ENCODE assay signal across 8 cellular contexts in the genomic region with DNA sequence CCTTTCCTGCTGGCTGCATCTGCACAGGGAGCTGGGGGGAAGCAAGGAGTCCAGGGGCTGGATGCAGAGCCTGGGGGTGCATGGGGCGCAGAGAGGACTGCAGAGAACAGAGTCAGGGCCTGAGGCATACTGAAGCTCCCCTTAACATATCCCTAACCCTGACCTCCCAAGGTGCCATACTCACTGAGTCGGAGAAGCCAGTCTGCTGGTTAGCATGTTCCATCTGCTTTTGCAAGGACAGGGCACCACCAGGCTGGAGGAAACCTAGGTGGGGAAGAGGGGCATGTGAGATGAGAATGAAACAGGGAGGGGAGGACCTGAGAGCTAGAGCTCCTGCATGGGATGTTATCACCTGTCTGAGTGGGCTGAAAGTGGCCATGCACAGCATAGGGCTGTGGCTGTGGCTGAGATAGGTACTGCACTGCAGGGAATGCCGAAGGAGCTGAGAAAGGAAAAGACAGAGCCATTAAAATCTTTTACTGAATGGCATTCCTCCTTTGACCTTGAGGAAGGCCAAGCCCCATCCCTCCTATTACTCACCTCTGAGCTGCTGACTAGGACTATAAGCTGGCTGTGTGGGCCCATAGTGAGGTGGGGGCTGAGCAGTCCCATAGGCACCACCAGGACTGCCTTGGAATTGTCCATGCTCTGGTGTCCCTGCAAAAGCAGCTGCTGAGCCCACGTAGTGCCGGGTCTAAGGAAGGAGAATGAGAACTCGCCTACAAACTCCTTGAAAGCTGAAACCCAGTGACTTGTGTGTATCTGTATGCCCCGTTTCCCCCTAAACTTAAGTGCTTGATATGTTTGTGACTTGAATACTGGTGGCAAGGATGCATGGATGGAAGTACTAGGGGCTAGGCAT. TPM values are rescaled to one million over a fixed set of nuclear protein-coding genes. Genes with fewer than 3 reads are reported as not detected.
A peak's percentile ranks its signal among the peaks of the same experiment; 100 is the strongest.
DNase-seq lines count a peak whose midpoint lies in the region; ATAC-seq and TF ChIP-seq lines count a peak whose summit lies in the region.

No MANE protein-coding gene starts in this region.

- H3K9me3 ChIP-seq in Loucy (ENCODE audit: insufficient read depth, low read depth, low read length) = no peaks in the 10 kb centered on the region
- H3K9me3 ChIP-seq in adrenal gland (replicated peaks in 1 of 3) = no peaks in the 10 kb centered on the region
- H3K9me3 ChIP-seq in ovary = no peaks in the 10 kb centered on the region

- TF ChIP-seq CTCF in Loucy (conservative IDR thresholded peaks at IDR 0.05; ENCODE audit: low read length) = no peak; the same call in 1 of the 2 replicates
- peak in 4 of 6 experiments; percentile 25 to 45 (median 37) for TF ChIP-seq CTCF in adrenal gland (IDR thresholded peaks at IDR 0.05)
- TF ChIP-seq CTCF in ovary (IDR thresholded peaks at IDR 0.05) = no peak

- H3K36me3 ChIP-seq in Loucy (ENCODE audit: insufficient read depth, low read length) (peaks cover 54% of the 10 kb centered on the region), adrenal gland (replicated peaks in 1 of 2) (peaks cover 0 to 60% of the 10 kb centered on the region in 2 donors), ovary (no peaks in the 10 kb centered on the region)

- H3K4me3 Mint-ChIP-seq in naive thymus-derived CD8-positive, alpha-beta T cell = peak overlapping the region; percentile 36 to 95 (median 84)

- H3K4me3 ChIP-seq in Loucy (ENCODE audit: low read length, poor library complexity, severe bottlenecking) = peak overlapping the region; percentile 77
- no peak overlapping the region for H3K4me3 ChIP-seq in adrenal gland
- H3K4me3 ChIP-seq in ovary = no peak overlapping the region

- no peak for TF ChIP-seq EP300 in ovary (IDR thresholded peaks at IDR 0.05)

- peak overlapping the region in 2 of 5 donors; percentile 66 to 93 for H3K27ac ChIP-seq in adrenal gland
- no peak overlapping the region for H3K27ac ChIP-seq in substantia nigra (ENCODE audit: low read depth, low read length, poor library complexity, severe bottlenecking)
- no peak overlapping the region for H3K27ac ChIP-seq in ovary

- H2AFZ ChIP-seq in Loucy (ENCODE audit: low read length) = no peak overlapping the region

- no peaks in the 10 kb centered on the region for H3K27me3 Mint-ChIP-seq in naive thymus-derived CD8-positive, alpha-beta T cell

- H3K36me3 Mint-ChIP-seq in naive thymus-derived CD8-positive, alpha-beta T cell = peaks cover 17 to 69% (median 30%) of the 10 kb centered on the region in 3 donors

- H3K27me3 ChIP-seq in Loucy (ENCODE audit: insufficient read depth, low read length, poor library complexity, severe bottlenecking) = peaks cover 4% of the 10 kb centered on the region
- H3K27me3 ChIP-seq in adrenal gland = no peaks in the 10 kb centered on the region
- no peaks in the 10 kb centered on the region for H3K27me3 ChIP-seq in ovary

- H3K4me2 ChIP-seq in Loucy (ENCODE audit: low read depth, low read length, poor library complexity, severe bottlenecking) = peak overlapping the region; percentile 82

- WGBS in adrenal gland, 4 donors = 51 to 63% (median 56%) methylated on average over 7 of the region's 7 CpGs
- WGBS in ovary, 3 donors = 73 to 77% (median 75%) methylated on average over 7 of the region's 7 CpGs

- DNase-seq in EL (peak; percentile 31), adrenal gland (peak in 3 of 7 donors; percentile 35 to 42 (median 36)), 8988T (no peak), substantia nigra (lab: John Stamatoyannopoulos, UW) (no peak), NCI-H226 (no peak), ovary (no peak)
- DNase-seq in naive thymus-derived CD8-positive, alpha-beta T cell = peak in 1 of 10 donors; percentile 49

- H3K79me2 ChIP-seq in Loucy (ENCODE audit: insufficient read depth, low read length) = peaks cover 63% of the 10 kb centered on the region

- TF ChIP-seq POLR2A in adrenal gland (IDR thresholded peaks at IDR 0.05) (peak in 1 of 2 donors; percentile 6), ovary (IDR thresholded peaks at IDR 0.05) (no peak)

- no peak for ATAC-seq in naive thymus-derived CD8-positive, alpha-beta T cell

- no peak overlapping the region for H3K9ac ChIP-seq in Loucy (ENCODE audit: low read depth, low read length, poor library complexity, severe bottlenecking)

- no peaks in the 10 kb centered on the region for H3K9me2 ChIP-seq in Loucy (replicated peaks; ENCODE audit: low read depth, low read length)

- H3K9me3 Mint-ChIP-seq in naive thymus-derived CD8-positive, alpha-beta T cell = no peaks in the 10 kb centered on the region

- POLR2A ChIA-PET in naive thymus-derived CD8-positive, alpha-beta T cell (lab: Charles Lee) = interaction anchor here (0.6 to 14.2 kb wide), 15 partner anchors 8 to 172 kb away, joined by 3 to 168 read pairs (median 6); a partner anchor contains a TSS

- H4K20me1 ChIP-seq in Loucy (ENCODE audit: insufficient read depth, low read length, poor library complexity, severe bottlenecking) = peaks cover 62% of the 10 kb centered on the region

- intact Hi-C loops in adrenal gland (cut with DNase I) = no loop called here
- intact Hi-C loops in ovary (cut with DNase I) = no loop called here

- peaks cover 37 to 77% (median 66%) of the 10 kb centered on the region in 4 donors for H3K4me1 Mint-ChIP-seq in naive thymus-derived CD8-positive, alpha-beta T cell

- H3K27ac Mint-ChIP-seq in naive thymus-derived CD8-positive, alpha-beta T cell = peak overlapping the region; percentile 81 to 97 (median 92)

- H3F3A ChIP-seq in Loucy (ENCODE audit: low read depth) = peaks cover 12% of the 10 kb centered on the region

- H3K4me1 ChIP-seq in Loucy (ENCODE audit: insufficient read depth, low read length, poor library complexity, severe bottlenecking) = peaks cover 42% of the 10 kb centered on the region
- peaks cover 32 to 63% of the 10 kb centered on the region in 2 donors for H3K4me1 ChIP-seq in adrenal gland (replicated peaks in 1 of 2)
- peaks cover 13% of the 10 kb centered on the region for H3K4me1 ChIP-seq in ovary (ENCODE audit: insufficient read depth)

RNA-seq across cellular contexts. Expression of a gene that starts 1.9 kb away (rescaled TPM):
- 100 to 1,000 TPM in 4 of 8 donors, 10 to 100 TPM in 4; 69.1 to 124 (median 101) TPM for total RNA-seq in adrenal gland
- 100 to 1,000 TPM; 167 to 196 (median 191) TPM for polyA plus RNA-seq in adrenal gland
- total RNA-seq in naive thymus-derived CD8-positive, alpha-beta T cell = 100 to 1,000 TPM; 146 to 147 TPM
- 100 to 1,000 TPM in 1 of 3 donors, 10 to 100 TPM in 2; 75.7 to 107 (median 98.6) TPM for polyA plus RNA-seq in naive thymus-derived CD8-positive, alpha-beta T cell
- 10 to 100 TPM; 53.1 to 76.5 (median 59.3) TPM for total RNA-seq in ovary
- 100 to 1,000 TPM in 1 of 2 donors, 10 to 100 TPM in 1; 62.2 to 103 TPM for polyA plus RNA-seq in ovary

RNA-seq across cellular contexts. Expression of a gene that starts 5.8 kb away (rescaled TPM):
- total RNA-seq in adrenal gland = 100 to 1,000 TPM; 110 to 666 (median 239) TPM
- 100 to 1,000 TPM; 469 to 594 (median 589) TPM for polyA plus RNA-seq in adrenal gland
- total RNA-seq in naive thymus-derived CD8-positive, alpha-beta T cell = 100 to 1,000 TPM; 308 to 327 TPM
- polyA plus RNA-seq in naive thymus-derived CD8-positive, alpha-beta T cell = 100 to 1,000 TPM; 209 to 690 (median 643) TPM
- total RNA-seq in ovary = 100 to 1,000 TPM in 5 of 7 donors, 10 to 100 TPM in 2; 55.9 to 302 (median 229) TPM
- 100 to 1,000 TPM; 182 to 258 TPM for polyA plus RNA-seq in ovary

RNA-seq across cellular contexts. Expression of a gene that starts 15.9 kb away (rescaled TPM):
- total RNA-seq in adrenal gland (10 to 100 TPM; 10.4 to 46.9 (median 25.9) TPM), ovary (10 to 100 TPM; 11.2 to 48.0 (median 41.6) TPM)
- polyA plus RNA-seq in adrenal gland (100 to 1,000 TPM in 1 of 3 donors, 10 to 100 TPM in 1, 1 to 10 TPM in 1; 8.7 to 111 (median 45.5) TPM), ovary (10 to 100 TPM in 1 of 2 donors, 1 to 10 TPM in 1; 9.6 to 32.8 TPM)
- total RNA-seq in naive thymus-derived CD8-positive, alpha-beta T cell = 10 to 100 TPM; 74.7 to 82.7 TPM
- 1 to 10 TPM in 2 of 3 donors, under 1 TPM in 1; 0.90 to 2.7 (median 1.1) TPM for polyA plus RNA-seq in naive thymus-derived CD8-positive, alpha-beta T cell

RNA-seq across cellular contexts. Expression of a gene that starts 18.8 kb away (rescaled TPM):
- total RNA-seq in adrenal gland = under 1 TPM in 3 of 8 donors, not detected in 5; 0.07 to 0.28 (median 0.11) TPM
- polyA plus RNA-seq in adrenal gland = 1 to 10 TPM in 1 of 3 donors, under 1 TPM in 1, not detected in 1; 0.88 to 1.4 TPM
- 1 to 10 TPM in 1 of 2 experiments, under 1 TPM in 1; 0.66 to 1.2 TPM for total RNA-seq in naive thymus-derived CD8-positive, alpha-beta T cell
- polyA plus RNA-seq in naive thymus-derived CD8-positive, alpha-beta T cell = not detected
- 1 to 10 TPM in 2 of 7 donors, under 1 TPM in 2, not detected in 3; 0.30 to 1.8 (median 0.98) TPM for total RNA-seq in ovary
- under 1 TPM; 0.33 to 0.80 TPM for polyA plus RNA-seq in ovary

RNA-seq across cellular contexts. Expression of a gene that starts 23.1 kb away (rescaled TPM):
- total RNA-seq in adrenal gland (10 to 100 TPM in 4 of 8 donors, 1 to 10 TPM in 4; 2.9 to 54.7 (median 10.8) TPM), ovary (1 to 10 TPM; 1.9 to 9.4 (median 5.5) TPM)
- polyA plus RNA-seq in adrenal gland (10 to 100 TPM in 2 of 3 donors, 1 to 10 TPM in 1; 2.1 to 54.1 (median 21.9) TPM), ovary (1 to 10 TPM; 2.2 to 5.8 TPM)
- total RNA-seq in naive thymus-derived CD8-positive, alpha-beta T cell = 100 to 1,000 TPM; 450 to 466 TPM
- polyA plus RNA-seq in naive thymus-derived CD8-positive, alpha-beta T cell = 100 to 1,000 TPM; 246 to 295 (median 283) TPM

Comparison
In these comparisons a context has a peak if more than half of its experiments do, and no peak if none do; other contexts are left out.
1. CTCF ChIP-seq: peak in adrenal gland (4 of 6); none in Loucy (single experiment) and ovary (0 of 3).